Comparison of ENCODE assay signal across 23 cellular contexts in genomic region chr3:64349531-64349930, GRCh38.
DNase-seq lines count a peak whose midpoint lies in the region; ATAC-seq and TF ChIP-seq lines count a peak whose summit lies in the region.
"Had no signal": no experiment of that assay in that cellular context is flagged by ENCODE, and none has a peak within 500 bp of the region (broad histone marks: within the 10 kb centered on the region; RNA-seq: fewer than 3 reads in every experiment).

No MANE protein-coding gene starts in this region.

- H3K27me3 ChIP-seq in AG04450 (ENCODE audit: control insufficient read depth, insufficient read depth, low read length) (no peaks in the 10 kb centered on the region), SJSA1 (replicated peaks) (no peaks in the 10 kb centered on the region), rectal smooth muscle tissue (ENCODE audit: control insufficient read depth, insufficient read depth, low read length) (no peaks in the 10 kb centered on the region)
- H3K27me3 ChIP-seq: Peyer's patch, SJCRH30 had no signal

- H3K27ac ChIP-seq in AG04450 (ENCODE audit: low read depth, low read length) = no peak overlapping the region
- peak overlapping the region; percentile 10; the same call in 1 of the 2 replicates for H3K27ac ChIP-seq in SJSA1
- peak overlapping the region; percentile 23 for H3K27ac ChIP-seq in rectal smooth muscle tissue (ENCODE audit: low read depth, low read length)
- H3K27ac ChIP-seq: SJCRH30 had no signal

- no peak overlapping the region for H3K4me3 ChIP-seq in AG04450 (ENCODE audit: low read depth, low read length)
- H3K4me3 ChIP-seq in SJSA1 = no peak overlapping the region
- H3K4me3 ChIP-seq in rectal smooth muscle tissue (ENCODE audit: low read length) = no peak overlapping the region
- H3K4me3 ChIP-seq: K562, Peyer's patch, SJCRH30 had no signal

- TF ChIP-seq CTCF in AG04450 (IDR thresholded peaks at IDR 0.05; ENCODE audit: low read depth, low read length) = 0 out of 2 replicates have a peak, but pooled peaks have one; percentile 3

- H3K4me1 ChIP-seq in SJSA1 (replicated peaks) (peaks cover 64% of the 10 kb centered on the region), rectal smooth muscle tissue (ENCODE audit: control insufficient read depth, insufficient read depth, low read length) (peaks cover 53% of the 10 kb centered on the region)

- DNase-seq in AG04450 (ENCODE audit: low read depth, low spot score) (no peak), SJSA1 (ENCODE audit: low read depth in 1 of 2, low spot score in 2 of 2) (no peak), kidney glomerular epithelial cell (lab: John Stamatoyannopoulos, UW) (peak; percentile 13), NCI-H82 treated with DMSO at 0.1 percent for 48 hours (lab: John Stamatoyannopoulos, UW; ENCODE audit: unreplicated experiment) (no peak)
- no peak for DNase-seq in natural killer cell treated with Interleukin-12 subunit alpha and Interleukin-12 subunit beta and Interleukin-15 and Interleukin-18, amount 100 ng/mL, for 72 hours (ENCODE audit: low spot score)
- DNase-seq: 8988T, AML-193, GDM1, H7, MM.1S, NCI-H1092, NCI-H1436, NCI-H1930, NCI-H2227 treated with DMSO at 0.1 percent for 48 hours, NCI-H524, NCI-H82, Peyer's patch, SJCRH30 had no signal

- H3K27ac Mint-ChIP-seq in natural killer cell treated with Interleukin-12 subunit alpha and Interleukin-12 subunit beta and Interleukin-15 and Interleukin-18, amount 100 ng/mL, for 72 hours = no peak overlapping the region

- H3K9me3 Mint-ChIP-seq in natural killer cell treated with Interleukin-12 subunit alpha and Interleukin-12 subunit beta and Interleukin-15 and Interleukin-18, amount 100 ng/mL, for 72 hours = no peaks in the 10 kb centered on the region

- no peaks in the 10 kb centered on the region for H3K9me3 ChIP-seq in AG04450 (ENCODE audit: control insufficient read depth, insufficient read depth, low read length)
- no peaks in the 10 kb centered on the region for H3K9me3 ChIP-seq in SJSA1 (replicated peaks)
- H3K9me3 ChIP-seq: Peyer's patch, SJCRH30 had no signal

- H3K4me3 Mint-ChIP-seq in natural killer cell treated with Interleukin-12 subunit alpha and Interleukin-12 subunit beta and Interleukin-15 and Interleukin-18, amount 100 ng/mL, for 72 hours = no peak overlapping the region
- H3K4me3 Mint-ChIP-seq: CD14-positive monocyte had no signal

- H3K36me3 Mint-ChIP-seq in natural killer cell treated with Interleukin-12 subunit alpha and Interleukin-12 subunit beta and Interleukin-15 and Interleukin-18, amount 100 ng/mL, for 72 hours = no peaks in the 10 kb centered on the region
- H3K36me3 Mint-ChIP-seq: CD14-positive monocyte had no signal

- CTCF ChIA-PET in AG04450 (lab: Charles Lee) = interaction anchor here (0.7 kb wide), 1 partner anchor 311 kb away, joined by 3 read pairs; no protein-coding TSS in a partner anchor

- H3K36me3 ChIP-seq in SJSA1 (peaks cover 4% of the 10 kb centered on the region), rectal smooth muscle tissue (ENCODE audit: control insufficient read depth, insufficient read depth, low read length) (no peaks in the 10 kb centered on the region)
- H3K36me3 ChIP-seq: Peyer's patch, SJCRH30 had no signal

- H3K27me3 Mint-ChIP-seq in natural killer cell treated with Interleukin-12 subunit alpha and Interleukin-12 subunit beta and Interleukin-15 and Interleukin-18, amount 100 ng/mL, for 72 hours = no peaks in the 10 kb centered on the region

- no peaks in the 10 kb centered on the region for H3K4me1 Mint-ChIP-seq in natural killer cell treated with Interleukin-12 subunit alpha and Interleukin-12 subunit beta and Interleukin-15 and Interleukin-18, amount 100 ng/mL, for 72 hours (ENCODE audit: low read depth in 2 of 2)
- H3K4me1 Mint-ChIP-seq: CD14-positive monocyte had no signal

- POLR2A ChIA-PET in AG04450 (lab: Yijun Ruan, JAX) = no interaction called here

- ATAC-seq in natural killer cell treated with Interleukin-12 subunit alpha and Interleukin-12 subunit beta and Interleukin-15 and Interleukin-18, amount 100 ng/mL, for 72 hours = no peak
- ATAC-seq in GM19397 (IDR thresholded peaks at IDR 0.05; ENCODE audit: unreplicated experiment) (no peak), HG03442 (IDR thresholded peaks at IDR 0.05; ENCODE audit: unreplicated experiment) (no peak)
- ATAC-seq: K562 had no signal

- H3K9ac ChIP-seq in rectal smooth muscle tissue (ENCODE audit: low read length) = no peak overlapping the region
